8 cellular contexts compared by ENCODE assay signal in the genomic region with DNA sequence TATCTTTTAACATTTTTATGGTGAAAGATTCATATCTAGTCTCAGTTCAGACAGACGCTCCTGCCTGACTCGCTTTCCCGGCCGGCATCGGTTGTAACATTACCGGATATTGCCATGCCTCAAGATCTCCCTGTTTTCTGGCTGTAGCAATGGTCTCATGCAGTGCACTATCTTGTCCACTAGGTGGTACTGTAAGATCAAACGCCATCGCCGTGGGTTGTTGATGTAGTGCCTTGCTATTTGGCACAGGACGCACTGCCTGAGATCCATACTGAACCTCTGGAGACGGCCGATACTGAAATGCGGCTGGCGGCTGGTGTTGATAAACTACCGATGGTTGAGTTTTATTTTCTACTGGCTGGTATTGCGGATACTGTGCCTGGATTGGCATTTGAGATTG.
DNase-seq lines count a peak whose midpoint lies in the region; ATAC-seq and TF ChIP-seq lines count a peak whose summit lies in the region.
"Not testable (repeated sequence)": the region's sequence is repeated elsewhere in the genome, so short reads cannot be mapped to it uniquely, and the experiment has no call there.

No MANE protein-coding gene starts in this region.

- not testable (repeated sequence) for H3K9ac ChIP-seq in adipocyte (ENCODE audit: low read length)

- CTCF ChIA-PET in AG04449 (lab: Yijun Ruan, JAX); activated B cell treated with CpG ODN at 0.5 μM for 24 hours (lab: Charles Lee): not testable (repeated sequence)

- TF ChIP-seq CTCF in AG04449 (IDR thresholded peaks at IDR 0.05; ENCODE audit: insufficient read depth, low read length, missing control alignments) (peak; percentile 15), GM23338 (conservative IDR thresholded peaks at IDR 0.05; ENCODE audit: low read depth in 2 of 2) (peak; percentile 70 to 75)
- not testable (repeated sequence) for TF ChIP-seq CTCF in activated B cell treated with CpG ODN at 0.5 μM for 24 hours (IDR thresholded peaks at IDR 0.05)

- H3K27ac ChIP-seq in GM23338 (ENCODE audit: low read depth), result not testable (repeated sequence)

- H3K4me3 ChIP-seq in AG04449 (ENCODE audit: low read depth, low read length); GM23338; adipocyte (ENCODE audit: low read length): not testable (repeated sequence)

- not testable (repeated sequence) for H3K79me2 ChIP-seq in GM23338 (replicated peaks; ENCODE audit: insufficient read depth)

- not testable (repeated sequence) for H4K20me1 ChIP-seq in GM23338 (replicated peaks; ENCODE audit: insufficient read depth)

- H3K4me2 ChIP-seq in GM23338, result not testable (repeated sequence)

- not testable (repeated sequence) for H3K27me3 Mint-ChIP-seq in GM23338 (ENCODE audit: insufficient read depth, low read depth, poor library complexity)
- peaks cover 30% of the 10 kb centered on the region for H3K27me3 Mint-ChIP-seq in activated B cell treated with CpG ODN at 0.5 μM for 24 hours
- H3K27me3 Mint-ChIP-seq in naive thymus-derived CD8-positive, alpha-beta T cell, result peaks cover 7 to 29% (median 9%) of the 10 kb centered on the region in 5 donors

- not testable (repeated sequence) for H3K36me3 ChIP-seq in GM23338 (ENCODE audit: insufficient read depth); adipocyte (ENCODE audit: control insufficient read depth, insufficient read depth, low read length, severe bottlenecking)

- not testable (repeated sequence) for H3K27me3 ChIP-seq in GM23338 (ENCODE audit: insufficient read depth); adipocyte (replicated peaks; ENCODE audit: control insufficient read depth, insufficient read depth, low read length)

- H3F3A ChIP-seq in GM23338 (replicated peaks; ENCODE audit: low read depth), result not testable (repeated sequence)

- H3K4me3 Mint-ChIP-seq in GM23338, result not testable (repeated sequence)
- H3K4me3 Mint-ChIP-seq in activated B cell treated with CpG ODN at 0.5 μM for 24 hours, result peak overlapping the region; percentile 41
- H3K4me3 Mint-ChIP-seq in naive thymus-derived CD8-positive, alpha-beta T cell, result peak overlapping the region; percentile 49 to 82 (median 67)

- not testable (repeated sequence) for H3K36me3 Mint-ChIP-seq in GM23338 (ENCODE audit: low read depth); activated B cell treated with CpG ODN at 0.5 μM for 24 hours (ENCODE audit: low read depth); naive thymus-derived CD8-positive, alpha-beta T cell

- not testable (repeated sequence) for H3K9me3 Mint-ChIP-seq in GM23338; activated B cell treated with CpG ODN at 0.5 μM for 24 hours; naive thymus-derived CD8-positive, alpha-beta T cell

- H3K4me1 Mint-ChIP-seq in GM23338 (peaks cover 22% of the 10 kb centered on the region), activated B cell treated with CpG ODN at 0.5 μM for 24 hours (peaks cover 11% of the 10 kb centered on the region)
- H3K4me1 Mint-ChIP-seq in naive thymus-derived CD8-positive, alpha-beta T cell, result peaks cover 7 to 16% (median 10%) of the 10 kb centered on the region in 4 donors

- not testable (repeated sequence) for H2AFZ ChIP-seq in GM23338

- not testable (repeated sequence) for H3K27ac Mint-ChIP-seq in GM23338, activated B cell treated with CpG ODN at 0.5 μM for 24 hours
- H3K27ac Mint-ChIP-seq in naive thymus-derived CD8-positive, alpha-beta T cell, result peak overlapping the region in 1 of 10 donors; percentile 82

- not testable (repeated sequence) for H3K4me1 ChIP-seq in GM23338 (ENCODE audit: insufficient read depth); adipocyte (ENCODE audit: control insufficient read depth, insufficient read depth, low read length)

- H3K9me3 ChIP-seq in adipocyte (ENCODE audit: control insufficient read depth, low read length), result not testable (repeated sequence)

- intact Hi-C loops in activated B cell treated with CpG ODN at 0.5 μM for 24 hours (cut with micrococcal nuclease), result loop anchor here (2.0 kb wide), 1 partner anchor 618 kb away; no protein-coding TSS in a partner anchor

- H3K9me2 ChIP-seq in GM23338 (ENCODE audit: insufficient read depth), result not testable (repeated sequence)

- POLR2A ChIA-PET in AG04449 (lab: Yijun Ruan, JAX); activated B cell treated with CpG ODN at 0.5 μM for 24 hours (lab: Charles Lee); naive thymus-derived CD8-positive, alpha-beta T cell (lab: Charles Lee): not testable (repeated sequence)

- not testable (repeated sequence) for ATAC-seq in GM23338; activated B cell treated with CpG ODN at 0.5 μM for 24 hours (ENCODE audit: low read depth); naive thymus-derived CD8-positive, alpha-beta T cell

- DNase-seq in AG04449 (ENCODE audit: low read depth, low spot score), result not testable (repeated sequence)
- peak; percentile 72 for DNase-seq in GM23338 (ENCODE audit: low spot score)
- peak; percentile 8 for DNase-seq in NCI-H510A treated with DMSO at 0.1 percent for 48 hours (lab: John Stamatoyannopoulos, UW)
- DNase-seq in activated B cell treated with CpG ODN at 0.5 μM for 24 hours, result peak; percentile 16
- peak; percentile 66 for DNase-seq in adipocyte (ENCODE audit: low read depth)
- DNase-seq in foreskin melanocyte, result peak; percentile 32
- DNase-seq in naive thymus-derived CD8-positive, alpha-beta T cell, result peak; percentile 10 to 70 (median 52)
- DNase-seq in stimulated activated CD4-positive, alpha-beta T cell treated with anti-CD3 and anti-CD28 coated beads, Interleukin-4, amount 100 ng/mL, for 24 hours, result peak; percentile 52
